In genomic region chr19:5230730-5231555, GRCh38 we compare ENCODE assay signal across 11 cellular contexts.
"Had no signal": no experiment of that assay in that cellular context is flagged by ENCODE, and none has a peak within 500 bp of the region (broad histone marks: within the 10 kb centered on the region; RNA-seq: fewer than 3 reads in every experiment).

No MANE protein-coding gene starts in this region.

- FAIRE-seq: H1, H54, HTR-8/SVneo had no signal

- DNase-seq: H9, HCEC 1CT, HFFc6, IMR-90, Karpas-422, KBM-7 had no signal

- H3K27ac ChIP-seq: KMS-11 had no signal

- H3K9ac ChIP-seq: KMS-11 had no signal

- H2AFZ ChIP-seq: GM23338 had no signal

- ATAC-seq: GM23338 had no signal

- H3K4me2 ChIP-seq: KMS-11 had no signal
